ENCODE assay signal across 8 cellular contexts in the genomic region with DNA sequence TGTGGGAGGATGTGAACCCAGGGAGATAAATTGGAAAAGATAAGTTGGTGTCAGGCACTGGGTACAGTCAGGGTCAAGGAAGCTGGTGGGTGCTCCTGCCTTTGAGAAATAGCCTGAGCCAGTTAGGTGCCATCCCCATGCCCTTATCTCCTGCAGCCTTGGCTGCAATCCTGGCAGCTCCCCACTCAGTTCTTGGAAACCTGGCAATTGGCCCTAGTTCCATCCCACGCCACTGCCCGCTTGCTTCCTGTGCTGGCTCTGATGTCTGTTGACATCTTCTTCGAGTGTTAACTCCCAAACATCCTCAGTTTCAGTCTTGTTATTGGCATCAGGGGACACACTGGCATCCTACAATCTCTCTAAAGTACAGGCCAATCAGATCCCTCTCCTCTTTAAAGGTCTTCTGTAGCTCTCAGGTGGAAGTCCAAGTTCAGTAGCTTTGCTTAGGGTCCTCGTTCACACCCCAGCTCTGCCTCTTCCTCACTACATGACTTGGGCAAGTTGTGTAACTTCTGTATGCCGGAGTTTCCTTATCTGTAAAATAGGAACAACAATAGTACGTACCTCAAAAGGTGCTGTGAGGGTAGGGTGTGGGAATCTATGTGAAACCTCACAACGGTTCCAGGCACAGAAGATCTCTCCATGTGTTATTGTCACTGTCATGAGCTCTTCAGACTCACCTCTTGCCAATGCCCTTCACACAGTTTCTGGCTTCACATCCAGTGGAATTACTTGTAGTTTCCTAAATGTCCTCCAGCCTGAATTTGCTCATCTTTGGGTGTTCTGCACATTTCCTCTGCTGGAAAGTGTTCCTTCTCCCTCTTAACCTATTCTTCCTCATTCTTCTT. TPM values are rescaled to one million over a fixed set of nuclear protein-coding genes. Genes with fewer than 3 reads are reported as not detected.
DNase-seq lines count a peak whose midpoint lies in the region; ATAC-seq and TF ChIP-seq lines count a peak whose summit lies in the region.

No MANE protein-coding gene starts in this region.

- WGBS in sigmoid colon, 2 donors: 44 to 59% methylated on average over 7 of the region's 7 CpGs
- WGBS in H9 (ENCODE audit: extremely low coverage, insufficient read length, low lambda C conversion rate): no CpG with 5 or more reads among the region's 7 CpGs

- H2BK5ac ChIP-seq in H9 (ENCODE audit: insufficient read length, low read length): no peak overlapping the region

- no peaks in the 10 kb centered on the region for H4K20me1 ChIP-seq in H9 (ENCODE audit: control insufficient read depth, insufficient read depth, insufficient read length)

- H2BK15ac ChIP-seq in H9 (ENCODE audit: low read depth, low read length): no peak overlapping the region

- POLR2A ChIA-PET in activated CD8-positive, alpha-beta T cell treated with anti-CD3 and anti-CD28 coated beads for 36 hours (lab: Charles Lee): no interaction called here

- no peak overlapping the region for H4K8ac ChIP-seq in H9 (replicated peaks; ENCODE audit: insufficient read length, low read depth, low read length)

- H4K5ac ChIP-seq in H9 (ENCODE audit: insufficient read length, low read depth, low read length): no peak overlapping the region

- H3K14ac ChIP-seq in H9 (ENCODE audit: insufficient read depth, low read length): no peak overlapping the region

- no peaks in the 10 kb centered on the region for H3K36me3 Mint-ChIP-seq in activated CD8-positive, alpha-beta T cell treated with anti-CD3 and anti-CD28 coated beads for 36 hours (ENCODE audit: low read depth)
- H3K36me3 Mint-ChIP-seq in H9 (ENCODE audit: insufficient read depth in 1 of 3, low read depth in 3 of 3): peaks cover 2 to 6% (median 3%) of the 10 kb centered on the region in 3 experiments; a peak in 4 of 7 replicates
- H3K36me3 Mint-ChIP-seq in HFFc6 (ENCODE audit: low read depth): no peaks in the 10 kb centered on the region

- H3K23me2 ChIP-seq in H9 (ENCODE audit: insufficient read length, low read depth, low read length, poor library complexity, severe bottlenecking): no peaks in the 10 kb centered on the region

- no peak overlapping the region for H4K91ac ChIP-seq in H9 (ENCODE audit: insufficient read length, low read depth, low read length)

- peaks cover 17% of the 10 kb centered on the region for H3K4me1 Mint-ChIP-seq in activated CD8-positive, alpha-beta T cell treated with anti-CD3 and anti-CD28 coated beads for 36 hours (ENCODE audit: low read depth)
- no peaks in the 10 kb centered on the region for H3K4me1 Mint-ChIP-seq in H9
- no peaks in the 10 kb centered on the region for H3K4me1 Mint-ChIP-seq in HFFc6 (ENCODE audit: low read depth)

- ATAC-seq in GM21360 (IDR thresholded peaks at IDR 0.05; ENCODE audit: unreplicated experiment) (peak; percentile 29), HG03135 (IDR thresholded peaks at IDR 0.05; ENCODE audit: unreplicated experiment) (peak; percentile 21)
- no peak for ATAC-seq in activated CD8-positive, alpha-beta T cell treated with anti-CD3 and anti-CD28 coated beads for 36 hours

- H3K27me3 ChIP-seq in sigmoid colon: peaks cover 0 to 8% (median 0%) of the 10 kb centered on the region in 3 donors
- no peaks in the 10 kb centered on the region for H3K27me3 ChIP-seq in H9 (ENCODE audit: insufficient read depth, low read length)

- no peaks in the 10 kb centered on the region for H3K79me2 ChIP-seq in H9 (ENCODE audit: insufficient read depth, low read length)

- TF ChIP-seq POLR2A in sigmoid colon (IDR thresholded peaks at IDR 0.05): no peak

- H3K79me1 ChIP-seq in H9 (ENCODE audit: insufficient read depth, low read depth, low read length, poor library complexity, severe bottlenecking): no peaks in the 10 kb centered on the region

- no peak overlapping the region for H3K4me2 ChIP-seq in H9 (ENCODE audit: insufficient read depth, insufficient read length, low read length)

- no peak overlapping the region for H3T11ph ChIP-seq in H9 (ENCODE audit: low read length)

- H2BK12ac ChIP-seq in H9 (ENCODE audit: insufficient read length, low read depth, low read length): no peak overlapping the region

- H3K27ac Mint-ChIP-seq in activated CD8-positive, alpha-beta T cell treated with anti-CD3 and anti-CD28 coated beads for 36 hours: no peak overlapping the region
- H3K27ac Mint-ChIP-seq in H9: no peak overlapping the region
- no peak overlapping the region for H3K27ac Mint-ChIP-seq in HFFc6

- H3K18ac ChIP-seq in H9 (ENCODE audit: insufficient read length, low read depth, low read length): no peak overlapping the region

- H3K23ac ChIP-seq in H9 (ENCODE audit: insufficient read length, low read depth, low read length): no peak overlapping the region

- no peak overlapping the region for H2BK20ac ChIP-seq in H9 (ENCODE audit: low read depth, low read length, poor library complexity, severe bottlenecking)

- peak overlapping the region; percentile 38 for H3K4me3 Mint-ChIP-seq in activated CD8-positive, alpha-beta T cell treated with anti-CD3 and anti-CD28 coated beads for 36 hours
- H3K4me3 Mint-ChIP-seq in H9: no peak overlapping the region
- H3K4me3 Mint-ChIP-seq in HFFc6: no peak overlapping the region

- H2AFZ ChIP-seq in H9 (ENCODE audit: low read length): no peak overlapping the region

- H3K9me3 ChIP-seq in sigmoid colon: no peaks in the 10 kb centered on the region
- no peaks in the 10 kb centered on the region for H3K9me3 ChIP-seq in H9 (ENCODE audit: control insufficient read depth, low read depth, low read length)

- H3K4me1 ChIP-seq in sigmoid colon (peaks cover 0 to 1% (median 0%) of the 10 kb centered on the region in 4 donors), H9 (ENCODE audit: insufficient read depth, low read length) (no peaks in the 10 kb centered on the region)

- TF ChIP-seq CTCF in activated CD8-positive, alpha-beta T cell treated with anti-CD3 and anti-CD28 coated beads for 36 hours (IDR thresholded peaks at IDR 0.05): no peak
- TF ChIP-seq CTCF in sigmoid colon (IDR thresholded peaks at IDR 0.05) (no peak), H9 (conservative IDR thresholded peaks at IDR 0.05) (no peak), HFFc6 (IDR thresholded peaks at IDR 0.05) (no peak)

- no peak overlapping the region for H3K9ac ChIP-seq in H9 (ENCODE audit: extremely low read depth, insufficient read length, low read length)

- H3K27ac ChIP-seq in sigmoid colon: peak overlapping the region in 3 of 4 donors; percentile 10 to 49 (median 20)
- H3K27ac ChIP-seq in H9 (ENCODE audit: insufficient read length, low read depth, low read length): no peak overlapping the region

- CTCF ChIA-PET in activated CD8-positive, alpha-beta T cell treated with anti-CD3 and anti-CD28 coated beads for 36 hours (lab: Charles Lee): interaction anchor here (0.8 to 2.6 kb wide), 5 partner anchors 9 to 39 kb away, joined by 3 to 14 read pairs (median 4); no protein-coding TSS in a partner anchor

- H3K4ac ChIP-seq in H9 (ENCODE audit: low read depth, low read length): no peak overlapping the region

- H2BK120ac ChIP-seq in H9 (ENCODE audit: low read depth, low read length, poor library complexity, severe bottlenecking): no peak overlapping the region

- H3K36me3 ChIP-seq in sigmoid colon: no peaks in the 10 kb centered on the region

- no peak overlapping the region for H3K56ac ChIP-seq in H9 (ENCODE audit: insufficient read length, low read depth, low read length)

- intact Hi-C loops in activated CD8-positive, alpha-beta T cell treated with anti-CD3 and anti-CD28 coated beads for 36 hours (cut with micrococcal nuclease): no loop called here
- intact Hi-C loops in sigmoid colon (cut with DNase I): no loop called here

- no peak for TF ChIP-seq EP300 in sigmoid colon (IDR thresholded peaks at IDR 0.05)

- no peak for DNase-seq in activated CD8-positive, alpha-beta T cell treated with anti-CD3 and anti-CD28 coated beads for 36 hours
- DNase-seq in sigmoid colon (no peak), H9 (no peak), GM19240 (ENCODE audit: insufficient read length, low spot score) (no peak), HFFc6 (no peak), DMS53 treated with DMSO at 0.1 percent for 48 hours (lab: John Stamatoyannopoulos, UW; ENCODE audit: unreplicated experiment) (no peak)

- H3K9me3 Mint-ChIP-seq in activated CD8-positive, alpha-beta T cell treated with anti-CD3 and anti-CD28 coated beads for 36 hours: peaks cover 4% of the 10 kb centered on the region
- peaks cover 5 to 6% of the 10 kb centered on the region in 2 experiments for H3K9me3 Mint-ChIP-seq in H9
- no peaks in the 10 kb centered on the region for H3K9me3 Mint-ChIP-seq in HFFc6

- no peak overlapping the region for H2AK5ac ChIP-seq in H9 (ENCODE audit: insufficient read length, low read length)

- H3K27me3 Mint-ChIP-seq in activated CD8-positive, alpha-beta T cell treated with anti-CD3 and anti-CD28 coated beads for 36 hours: peaks cover 6% of the 10 kb centered on the region
- no peaks in the 10 kb centered on the region; the same call in 1 of the 2 replicates for H3K27me3 Mint-ChIP-seq in H9 (ENCODE audit: low read depth)
- peaks cover 13% of the 10 kb centered on the region for H3K27me3 Mint-ChIP-seq in HFFc6 (ENCODE audit: insufficient read depth)

- no peak overlapping the region for H3K4me3 ChIP-seq in sigmoid colon

RNA-seq across cellular contexts. Expression of a gene that starts 13.5 kb away (rescaled TPM):
- total RNA-seq in activated CD8-positive, alpha-beta T cell treated with anti-CD3 and anti-CD28 coated beads for 36 hours: 100 to 1,000 TPM; 157 to 168 TPM
- total RNA-seq in sigmoid colon (100 to 1,000 TPM; 206 to 268 (median 230) TPM), H9 (2021) (163 and 171 TPM in 2 replicates)
- polyA plus RNA-seq in sigmoid colon: 10 to 100 TPM; 53.6 to 68.3 (median 57.1) TPM
- 100 to 1,000 TPM; 265 to 302 (median 292) TPM for total RNA-seq in HFFc6 (2021; fragmentation: NEBNext Ultra II Directional; extraction: Animal tissue kit (Norgen Biotek cat#: 25700))

RNA-seq across cellular contexts. Expression of a gene that starts 41.4 kb away (rescaled TPM):
- 10 to 100 TPM; 11.3 to 13.1 TPM for total RNA-seq in activated CD8-positive, alpha-beta T cell treated with anti-CD3 and anti-CD28 coated beads for 36 hours
- total RNA-seq in sigmoid colon (10 to 100 TPM; 18.9 to 28.5 (median 22.3) TPM), H9 (2021) (12.0 and 15.4 TPM in 2 replicates)
- polyA plus RNA-seq in sigmoid colon: 10 to 100 TPM; 63.2 to 78.8 (median 78.1) TPM
- 10 to 100 TPM; 62.6 to 90.9 (median 84.9) TPM for total RNA-seq in HFFc6 (2021; fragmentation: NEBNext Ultra II Directional; extraction: Animal tissue kit (Norgen Biotek cat#: 25700))
